ENCODE assay signal across 8 cellular contexts in the genomic region with DNA sequence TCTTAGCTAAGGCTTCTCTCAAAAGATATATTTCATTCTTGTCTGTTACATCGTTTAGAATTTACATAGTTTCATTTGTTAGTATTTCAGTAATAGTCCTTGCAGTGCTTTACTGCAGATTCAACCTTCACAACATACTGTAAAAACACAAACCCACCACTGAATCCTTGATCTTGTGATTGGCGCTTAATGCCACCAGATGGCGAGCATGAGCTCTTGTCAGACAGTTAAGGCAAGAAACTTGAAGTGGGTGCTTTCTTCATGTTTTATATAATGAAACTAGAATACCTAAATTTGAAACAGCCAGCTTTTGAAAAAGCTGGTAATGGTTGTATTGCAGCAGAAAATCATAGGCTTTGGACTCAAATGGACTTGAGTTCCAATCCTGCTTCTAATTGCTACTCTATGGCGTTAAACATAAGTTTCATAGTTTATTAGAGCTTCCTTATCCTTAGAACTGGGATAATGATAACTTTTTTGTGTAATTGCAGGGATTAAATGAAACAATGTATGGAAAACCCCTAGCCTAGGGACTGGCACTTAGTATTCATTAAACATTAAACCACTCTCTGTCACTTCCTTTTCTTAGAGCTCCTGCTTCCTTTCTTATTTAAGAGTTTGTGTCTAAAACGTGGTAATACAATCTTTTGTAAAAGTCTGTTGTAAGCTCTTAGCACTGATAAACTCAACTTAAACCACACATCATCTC.
A peak's percentile ranks its signal among the peaks of the same experiment; 100 is the strongest.
DNase-seq lines count a peak whose midpoint lies in the region; ATAC-seq and TF ChIP-seq lines count a peak whose summit lies in the region.

No MANE protein-coding gene starts in this region.

- BruUV-seq in OCI-LY7 (replicated peaks; lab: Mats Ljungman, UMichigan), result no TSS peak

- POLR2A ChIA-PET in OCI-LY7 (lab: Charles Lee), result interaction anchor here (0.8 to 1.2 kb wide), 4 partner anchors 22 to 95 kb away, joined by 3 to 4 read pairs (median 3); partner anchors contain the start of gene USP9X

- DNase-seq in CD4-positive, CD25-positive, alpha-beta regulatory T cell, result peak; percentile 11 to 82 (median 66)
- DNase-seq in OCI-LY7 (ENCODE audit: low spot score), result peak; percentile 62
- peak; percentile 11 for DNase-seq in activated T-helper 1 cell treated with anti-CD3 and anti-CD28 coated beads, Interleukin-12 subunit alpha, Interleukin-12 subunit beta, Interleukin-2, Interleukin-4 antibody, amounts not matched to agents 30 ng/mL and 10 ng/mL and 1 ng/mL, durations not matched to agents 14 hours and 24 hours and 36 hours (ENCODE audit: low spot score)
- peak; percentile 76 for DNase-seq in fibroblast of villous mesenchyme (ENCODE audit: low read depth)
- peak in 8 of 10 donors; percentile 17 to 90 (median 50) for DNase-seq in posterior cingulate gyrus
- DNase-seq in middle frontal gyrus (ENCODE audit: extremely low spot score, low spot score), result no peak

- no peaks in the 10 kb centered on the region for H3K27me3 ChIP-seq in CD4-positive, CD25-positive, alpha-beta regulatory T cell (ENCODE audit: control insufficient read depth, insufficient read depth, low read length)

- no peak overlapping the region for H3K27ac ChIP-seq in CD4-positive, CD25-positive, alpha-beta regulatory T cell (ENCODE audit: insufficient read depth, low read length, poor library complexity, severe bottlenecking)
- no peak overlapping the region for H3K27ac ChIP-seq in OCI-LY7 (ENCODE audit: low read depth, low read length, poor library complexity, severe bottlenecking)

- peaks cover 4% of the 10 kb centered on the region for H3K4me1 ChIP-seq in CD4-positive, CD25-positive, alpha-beta regulatory T cell (ENCODE audit: control insufficient read depth, insufficient read depth, low read length, poor library complexity, severe bottlenecking)
- H3K4me1 ChIP-seq in OCI-LY7 (ENCODE audit: insufficient read depth, low read length, poor library complexity, severe bottlenecking), result peaks cover 28% of the 10 kb centered on the region

- no peaks in the 10 kb centered on the region for H3K9me3 ChIP-seq in CD4-positive, CD25-positive, alpha-beta regulatory T cell (ENCODE audit: control insufficient read depth in 2 of 2, low read length in 2 of 2)
- H3K9me3 ChIP-seq in OCI-LY7 (ENCODE audit: low read length), result no peaks in the 10 kb centered on the region

- H3K4me1 Mint-ChIP-seq in CD4-positive, CD25-positive, alpha-beta regulatory T cell, result peaks cover 30 to 53% (median 34%) of the 10 kb centered on the region in 4 donors
- peaks cover 51% of the 10 kb centered on the region for H3K4me1 Mint-ChIP-seq in activated T-helper 1 cell treated with anti-CD3 and anti-CD28 coated beads, Interleukin-12 subunit alpha, Interleukin-12 subunit beta, Interleukin-2, Interleukin-4 antibody, amounts not matched to agents 30 ng/mL and 10 ng/mL and 1 ng/mL, durations not matched to agents 14 hours and 24 hours and 36 hours (ENCODE audit: low read depth)

- H3K27ac Mint-ChIP-seq in CD4-positive, CD25-positive, alpha-beta regulatory T cell, result peak overlapping the region in 2 of 3 donors; percentile 50 to 86
- peak overlapping the region; percentile 73 for H3K27ac Mint-ChIP-seq in activated T-helper 1 cell treated with anti-CD3 and anti-CD28 coated beads, Interleukin-12 subunit alpha, Interleukin-12 subunit beta, Interleukin-2, Interleukin-4 antibody, amounts not matched to agents 30 ng/mL and 10 ng/mL and 1 ng/mL, durations not matched to agents 14 hours and 24 hours and 36 hours

- no peak overlapping the region for H3K4me2 ChIP-seq in OCI-LY7 (ENCODE audit: low read length)

- TF ChIP-seq CTCF in OCI-LY7 (conservative IDR thresholded peaks at IDR 0.05; ENCODE audit: low read length), result peak; percentile 80
- peak; percentile 73 for TF ChIP-seq CTCF in fibroblast of villous mesenchyme (IDR thresholded peaks at IDR 0.05; ENCODE audit: insufficient read depth, low read depth, low read length)

- peaks cover 37% of the 10 kb centered on the region for H3K36me3 Mint-ChIP-seq in CD4-positive, CD25-positive, alpha-beta regulatory T cell
- H3K36me3 Mint-ChIP-seq in activated T-helper 1 cell treated with anti-CD3 and anti-CD28 coated beads, Interleukin-12 subunit alpha, Interleukin-12 subunit beta, Interleukin-2, Interleukin-4 antibody, amounts not matched to agents 30 ng/mL and 10 ng/mL and 1 ng/mL, durations not matched to agents 14 hours and 24 hours and 36 hours (ENCODE audit: low read depth), result peaks cover 30% of the 10 kb centered on the region

- intact Hi-C loops in OCI-LY7 (cut with micrococcal nuclease; ENCODE audit: unreplicated experiment) (loop anchor here (2.0 kb wide), 1 partner anchor 72 kb away; no protein-coding TSS in a partner anchor), posterior cingulate gyrus (cut with DNase I) (loop anchor here (2.0 kb wide), 1 partner anchor 72 kb away; no protein-coding TSS in a partner anchor)
- intact Hi-C loops in activated T-helper 1 cell treated with anti-CD3 and anti-CD28 coated beads, Interleukin-12 subunit alpha, Interleukin-12 subunit beta, Interleukin-2, Interleukin-4 antibody, amounts not matched to agents 30 ng/mL and 10 ng/mL and 1 ng/mL, durations not matched to agents 14 hours and 24 hours and 36 hours (cut with micrococcal nuclease), result loop anchor here (1.0 to 10.0 kb wide), 5 partner anchors 57 to 577 kb away; partner anchors contain the start of genes DDX3X and NYX

- no peaks in the 10 kb centered on the region for H3K9me3 Mint-ChIP-seq in CD4-positive, CD25-positive, alpha-beta regulatory T cell
- H3K9me3 Mint-ChIP-seq in activated T-helper 1 cell treated with anti-CD3 and anti-CD28 coated beads, Interleukin-12 subunit alpha, Interleukin-12 subunit beta, Interleukin-2, Interleukin-4 antibody, amounts not matched to agents 30 ng/mL and 10 ng/mL and 1 ng/mL, durations not matched to agents 14 hours and 24 hours and 36 hours, result no peaks in the 10 kb centered on the region

- peak; percentile 47 to 63 for ATAC-seq in CD4-positive, CD25-positive, alpha-beta regulatory T cell (ENCODE audit: low read depth in 2 of 2)
- ATAC-seq in GM18909 (IDR thresholded peaks at IDR 0.05; ENCODE audit: poor library complexity, unreplicated experiment), result peak; percentile 62
- ATAC-seq in HG03439 (IDR thresholded peaks at IDR 0.05; ENCODE audit: unreplicated experiment), result peak; percentile 65

- no peaks in the 10 kb centered on the region for H3K9me2 ChIP-seq in OCI-LY7 (ENCODE audit: insufficient read depth, low read length)

- peak overlapping the region in 1 of 4 donors; percentile 25 for H3K4me3 Mint-ChIP-seq in CD4-positive, CD25-positive, alpha-beta regulatory T cell
- peak overlapping the region; percentile 11 for H3K4me3 Mint-ChIP-seq in activated T-helper 1 cell treated with anti-CD3 and anti-CD28 coated beads, Interleukin-12 subunit alpha, Interleukin-12 subunit beta, Interleukin-2, Interleukin-4 antibody, amounts not matched to agents 30 ng/mL and 10 ng/mL and 1 ng/mL, durations not matched to agents 14 hours and 24 hours and 36 hours

- H2AFZ ChIP-seq in OCI-LY7 (ENCODE audit: low read length), result no peak overlapping the region

- no peaks in the 10 kb centered on the region for H3K27me3 Mint-ChIP-seq in CD4-positive, CD25-positive, alpha-beta regulatory T cell
- H3K27me3 Mint-ChIP-seq in activated T-helper 1 cell treated with anti-CD3 and anti-CD28 coated beads, Interleukin-12 subunit alpha, Interleukin-12 subunit beta, Interleukin-2, Interleukin-4 antibody, amounts not matched to agents 30 ng/mL and 10 ng/mL and 1 ng/mL, durations not matched to agents 14 hours and 24 hours and 36 hours (ENCODE audit: insufficient read depth), result no peaks in the 10 kb centered on the region

- CTCF ChIA-PET in OCI-LY7 (lab: Charles Lee; ENCODE audit: unreplicated experiment), result interaction anchor here (1.8 kb wide), 1 partner anchor 10 kb away, joined by 6 read pairs; no protein-coding TSS in a partner anchor

- H3K79me2 ChIP-seq in OCI-LY7 (ENCODE audit: insufficient read depth, low read depth, low read length), result peaks cover 3% of the 10 kb centered on the region; the same call in 1 of the 2 replicates

- no peaks in the 10 kb centered on the region for H4K20me1 ChIP-seq in OCI-LY7 (ENCODE audit: insufficient read depth, low read length)

- peaks cover 17% of the 10 kb centered on the region for H3K36me3 ChIP-seq in CD4-positive, CD25-positive, alpha-beta regulatory T cell (ENCODE audit: control insufficient read depth, insufficient read depth, low read length)
- peaks cover 45% of the 10 kb centered on the region for H3K36me3 ChIP-seq in OCI-LY7 (ENCODE audit: insufficient read depth, low read length)

- peak overlapping the region; percentile 54 for H3K4me3 ChIP-seq in CD4-positive, CD25-positive, alpha-beta regulatory T cell (ENCODE audit: low read depth, low read length)
- H3K4me3 ChIP-seq in OCI-LY7 (ENCODE audit: low read depth, low read length, poor library complexity, severe bottlenecking) (no peak overlapping the region), fibroblast of villous mesenchyme (ENCODE audit: low read depth, low read length) (no peak overlapping the region)
